In the genomic region with DNA sequence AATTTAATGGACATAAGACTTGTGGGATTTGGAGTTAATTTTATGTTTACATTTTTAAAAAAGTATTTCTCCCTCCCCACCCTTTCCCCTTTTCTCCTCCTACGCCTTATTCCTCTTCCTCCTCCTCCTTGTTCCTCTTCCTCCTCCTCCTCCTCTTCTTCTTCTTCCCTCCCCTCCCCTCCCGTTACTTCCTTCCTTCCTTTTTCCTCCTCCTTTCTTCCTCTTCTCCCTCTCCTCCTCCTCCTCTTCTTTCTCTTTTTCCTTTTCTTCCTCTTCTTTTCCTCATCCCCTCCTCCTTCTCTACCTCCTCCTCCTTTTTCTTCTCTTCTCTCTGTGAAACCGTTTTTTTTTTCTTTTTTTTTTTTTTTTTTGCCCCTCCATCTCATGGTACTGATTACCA, we compare ENCODE assay signal across 8 cellular contexts.
"Had no signal": no experiment of that assay in that cellular context is flagged by ENCODE, and none has a peak within 500 bp of the region (broad histone marks: within the 10 kb centered on the region; RNA-seq: fewer than 3 reads in every experiment).

No MANE protein-coding gene starts in this region.

- H3K9ac ChIP-seq: GM23248 had no signal

- H3K27ac ChIP-seq: GM23248 had no signal

- H3K9me3 Mint-ChIP-seq: IgD-negative memory B cell had no signal

- DNase-seq: GM23248, GOT3, H7, KG1 had no signal

- H3K27ac Mint-ChIP-seq: IgD-negative memory B cell had no signal

- H2AFZ ChIP-seq: GM23248 had no signal

- H3K36me3 ChIP-seq: HAP-1 had no signal

- H3K4me3 ChIP-seq: GM23248, HAP-1 had no signal

- H3K9me3 ChIP-seq: HAP-1 had no signal

- H3K27me3 Mint-ChIP-seq: IgD-negative memory B cell had no signal

- ATAC-seq: HCT116 had no signal

- H3K4me1 Mint-ChIP-seq: IgD-negative memory B cell had no signal

- FAIRE-seq: HTR-8/SVneo had no signal

- H3K36me3 Mint-ChIP-seq: IgD-negative memory B cell had no signal

- H3K4me3 Mint-ChIP-seq: IgD-negative memory B cell had no signal
